Comparison of ENCODE assay signal across 1 cellular context in the genomic region with DNA sequence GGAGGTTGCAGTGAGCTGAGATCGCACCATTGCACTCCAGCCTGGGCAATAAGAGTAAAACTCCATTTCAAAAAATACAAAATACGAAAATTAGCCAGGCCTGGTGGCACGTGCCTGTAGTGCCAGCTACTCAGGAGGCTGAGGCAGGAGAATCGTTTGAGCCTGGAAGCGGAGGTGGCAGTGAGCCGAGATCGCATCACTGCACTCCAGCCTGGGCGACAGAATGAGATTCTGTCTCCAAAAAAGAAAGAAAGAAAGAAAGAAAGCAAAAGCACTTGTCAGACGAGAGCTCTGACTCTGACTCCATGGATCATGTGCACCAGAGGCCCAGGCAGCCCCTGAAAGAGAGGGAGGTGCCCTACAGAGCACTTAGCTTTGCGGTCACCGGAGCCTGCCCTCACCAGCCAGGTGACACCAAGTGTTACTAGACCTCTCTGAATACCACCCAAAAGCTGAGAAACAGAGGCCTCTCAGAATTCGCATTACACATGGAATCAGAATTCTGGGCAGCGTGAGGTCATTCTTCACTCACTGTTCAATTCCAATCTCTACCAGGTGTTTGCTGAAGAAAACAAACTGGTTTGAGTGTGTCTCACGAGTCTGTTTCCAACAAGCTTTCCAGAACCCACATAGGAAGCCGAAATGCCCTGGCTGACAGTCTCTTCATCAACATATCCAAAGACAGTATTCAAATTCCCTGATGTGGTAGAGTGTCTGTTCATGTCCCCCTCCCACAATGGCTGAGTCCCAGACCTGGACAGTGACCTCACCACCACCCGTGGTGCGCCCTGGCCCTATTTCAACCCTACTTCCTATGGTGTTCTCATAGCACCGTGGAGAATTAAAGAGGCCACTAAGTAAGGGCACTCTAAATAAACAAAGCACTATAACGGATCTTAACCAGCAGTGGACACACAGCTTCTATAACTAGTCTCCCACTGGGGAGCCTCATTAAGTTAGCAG.
TF ChIP-seq lines count a peak whose summit lies in the region.

No MANE protein-coding gene starts in this region.

TF ChIP-seq in HEK293, 187 proteins besides CTCF, POLR2A, EP300 and RAD21 (continued from another document):
- TF ChIP-seq, protein P1, sequence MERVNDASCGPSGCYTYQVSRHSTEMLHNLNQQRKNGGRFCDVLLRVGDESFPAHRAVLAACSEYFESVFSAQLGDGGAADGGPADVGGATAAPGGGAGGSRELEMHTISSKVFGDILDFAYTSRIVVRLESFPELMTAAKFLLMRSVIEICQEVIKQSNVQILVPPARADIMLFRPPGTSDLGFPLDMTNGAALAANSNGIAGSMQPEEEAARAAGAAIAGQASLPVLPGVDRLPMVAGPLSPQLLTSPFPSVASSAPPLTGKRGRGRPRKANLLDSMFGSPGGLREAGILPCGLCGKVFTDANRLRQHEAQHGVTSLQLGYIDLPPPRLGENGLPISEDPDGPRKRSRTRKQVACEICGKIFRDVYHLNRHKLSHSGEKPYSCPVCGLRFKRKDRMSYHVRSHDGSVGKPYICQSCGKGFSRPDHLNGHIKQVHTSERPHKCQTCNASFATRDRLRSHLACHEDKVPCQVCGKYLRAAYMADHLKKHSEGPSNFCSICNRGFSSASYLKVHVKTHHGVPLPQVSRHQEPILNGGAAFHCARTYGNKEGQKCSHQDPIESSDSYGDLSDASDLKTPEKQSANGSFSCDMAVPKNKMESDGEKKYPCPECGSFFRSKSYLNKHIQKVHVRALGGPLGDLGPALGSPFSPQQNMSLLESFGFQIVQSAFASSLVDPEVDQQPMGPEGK (tag by site-specific recombination; IDR thresholded peaks at IDR 0.05) = 0 out of 2 replicates have a peak, but pooled peaks have one; percentile 31
- TF ChIP-seq, protein P2, sequence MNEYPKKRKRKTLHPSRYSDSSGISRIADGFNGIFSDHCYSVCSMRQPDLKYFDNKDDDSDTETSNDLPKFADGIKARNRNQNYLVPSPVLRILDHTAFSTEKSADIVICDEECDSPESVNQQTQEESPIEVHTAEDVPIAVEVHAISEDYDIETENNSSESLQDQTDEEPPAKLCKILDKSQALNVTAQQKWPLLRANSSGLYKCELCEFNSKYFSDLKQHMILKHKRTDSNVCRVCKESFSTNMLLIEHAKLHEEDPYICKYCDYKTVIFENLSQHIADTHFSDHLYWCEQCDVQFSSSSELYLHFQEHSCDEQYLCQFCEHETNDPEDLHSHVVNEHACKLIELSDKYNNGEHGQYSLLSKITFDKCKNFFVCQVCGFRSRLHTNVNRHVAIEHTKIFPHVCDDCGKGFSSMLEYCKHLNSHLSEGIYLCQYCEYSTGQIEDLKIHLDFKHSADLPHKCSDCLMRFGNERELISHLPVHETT (tag by site-specific recombination; IDR thresholded peaks at IDR 0.05) = 0 out of 2 replicates have a peak, but pooled peaks have one; percentile 45
- TF ChIP-seq ZNF311 (tag by site-specific recombination; IDR thresholded peaks at IDR 0.05; ENCODE audit: borderline replicate concordance) (no peak), HOXC10 (CRISPR knock-in tag; IDR thresholded peaks at IDR 0.05) (no peak), ZNF24 (tag by site-specific recombination; IDR thresholded peaks at IDR 0.05) (peak; percentile 60; the same call in 1 of the 2 replicates), ZEB2 (tag by site-specific recombination; IDR thresholded peaks at IDR 0.05) (peak; percentile 52), ZNF366 (tag by site-specific recombination; conservative IDR thresholded peaks at IDR 0.05) (0 out of 2 replicates have a peak, but pooled peaks have one; percentile 38), GLIS1 (tag by site-specific recombination; IDR thresholded peaks at IDR 0.05) (peak; percentile 61), ZNF843 (tag by site-specific recombination; IDR thresholded peaks at IDR 0.05) (no peak), ZNF692 (tag by site-specific recombination; IDR thresholded peaks at IDR 0.05) (peak; percentile 29; the same call in 1 of the 2 replicates), ZNF416 (tag by site-specific recombination; IDR thresholded peaks at IDR 0.05) (no peak), ZNF48 (tag by site-specific recombination; IDR thresholded peaks at IDR 0.05) (no peak), ZFP69B (tag by site-specific recombination; IDR thresholded peaks at IDR 0.05) (0 out of 2 replicates have a peak, but pooled peaks have one; percentile 15), ZBTB49 (tag by site-specific recombination; IDR thresholded peaks at IDR 0.05; ENCODE audit: low read depth) (no peak), ZNF501 (tag by site-specific recombination; IDR thresholded peaks at IDR 0.05) (no peak), HOXD13 (CRISPR knock-in tag; IDR thresholded peaks at IDR 0.05; ENCODE audit: borderline replicate concordance) (no peak), OSR2 (tag by site-specific recombination; IDR thresholded peaks at IDR 0.05) (0 out of 2 replicates have a peak, but pooled peaks have one; percentile 16), ZIC2 (tag by site-specific recombination; IDR thresholded peaks at IDR 0.05) (peak; percentile 99), SCRT2 (tag by site-specific recombination; IDR thresholded peaks at IDR 0.05) (no peak), ZNF792 (tag by site-specific recombination; IDR thresholded peaks at IDR 0.05) (no peak), ZNF248 (tag by site-specific recombination; IDR thresholded peaks at IDR 0.05) (no peak), ZNF629 (tag by site-specific recombination; IDR thresholded peaks at IDR 0.05) (peak; percentile 70), YY1 (tag by site-specific recombination; IDR thresholded peaks at IDR 0.05) (no peak), ZNF776 (tag by site-specific recombination; IDR thresholded peaks at IDR 0.05; ENCODE audit: borderline replicate concordance) (no peak), ZNF175 (tag by site-specific recombination; IDR thresholded peaks at IDR 0.05) (no peak), ZNF660 (tag by site-specific recombination; IDR thresholded peaks at IDR 0.05) (0 out of 2 replicates have a peak, but pooled peaks have one; percentile 2), ZNF324 (tag by site-specific recombination; IDR thresholded peaks at IDR 0.05) (0 out of 2 replicates have a peak, but pooled peaks have one; percentile 37)
- TF ChIP-seq, protein P3, sequence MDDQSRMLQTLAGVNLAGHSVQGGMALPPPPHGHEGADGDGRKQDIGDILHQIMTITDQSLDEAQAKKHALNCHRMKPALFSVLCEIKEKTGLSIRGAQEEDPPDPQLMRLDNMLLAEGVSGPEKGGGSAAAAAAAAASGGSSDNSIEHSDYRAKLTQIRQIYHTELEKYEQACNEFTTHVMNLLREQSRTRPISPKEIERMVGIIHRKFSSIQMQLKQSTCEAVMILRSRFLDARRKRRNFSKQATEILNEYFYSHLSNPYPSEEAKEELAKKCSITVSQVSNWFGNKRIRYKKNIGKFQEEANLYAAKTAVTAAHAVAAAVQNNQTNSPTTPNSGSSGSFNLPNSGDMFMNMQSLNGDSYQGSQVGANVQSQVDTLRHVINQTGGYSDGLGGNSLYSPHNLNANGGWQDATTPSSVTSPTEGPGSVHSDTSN (CRISPR knock-in tag; IDR thresholded peaks at IDR 0.05) = no peak
- TF ChIP-seq, protein P4, sequence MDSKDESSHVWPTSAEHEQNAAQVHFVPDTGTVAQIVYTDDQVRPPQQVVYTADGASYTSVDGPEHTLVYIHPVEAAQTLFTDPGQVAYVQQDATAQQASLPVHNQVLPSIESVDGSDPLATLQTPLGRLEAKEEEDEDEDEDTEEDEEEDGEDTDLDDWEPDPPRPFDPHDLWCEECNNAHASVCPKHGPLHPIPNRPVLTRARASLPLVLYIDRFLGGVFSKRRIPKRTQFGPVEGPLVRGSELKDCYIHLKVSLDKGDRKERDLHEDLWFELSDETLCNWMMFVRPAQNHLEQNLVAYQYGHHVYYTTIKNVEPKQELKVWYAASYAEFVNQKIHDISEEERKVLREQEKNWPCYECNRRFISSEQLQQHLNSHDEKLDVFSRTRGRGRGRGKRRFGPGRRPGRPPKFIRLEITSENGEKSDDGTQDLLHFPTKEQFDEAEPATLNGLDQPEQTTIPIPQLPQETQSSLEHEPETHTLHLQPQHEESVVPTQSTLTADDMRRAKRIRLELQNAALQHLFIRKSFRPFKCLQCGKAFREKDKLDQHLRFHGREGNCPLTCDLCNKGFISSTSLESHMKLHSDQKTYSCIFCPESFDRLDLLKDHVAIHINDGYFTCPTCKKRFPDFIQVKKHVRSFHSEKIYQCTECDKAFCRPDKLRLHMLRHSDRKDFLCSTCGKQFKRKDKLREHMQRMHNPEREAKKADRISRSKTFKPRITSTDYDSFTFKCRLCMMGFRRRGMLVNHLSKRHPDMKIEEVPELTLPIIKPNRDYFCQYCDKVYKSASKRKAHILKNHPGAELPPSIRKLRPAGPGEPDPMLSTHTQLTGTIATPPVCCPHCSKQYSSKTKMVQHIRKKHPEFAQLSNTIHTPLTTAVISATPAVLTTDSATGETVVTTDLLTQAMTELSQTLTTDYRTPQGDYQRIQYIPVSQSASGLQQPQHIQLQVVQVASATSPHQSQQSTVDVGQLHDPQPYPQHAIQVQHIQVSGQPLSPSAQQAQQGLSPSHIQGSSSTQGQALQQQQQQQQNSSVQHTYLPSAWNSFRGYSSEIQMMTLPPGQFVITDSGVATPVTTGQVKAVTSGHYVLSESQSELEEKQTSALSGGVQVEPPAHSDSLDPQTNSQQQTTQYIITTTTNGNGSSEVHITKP (tag by site-specific recombination; IDR thresholded peaks at IDR 0.05) = peak; percentile 81
- TF ChIP-seq, protein P5, sequence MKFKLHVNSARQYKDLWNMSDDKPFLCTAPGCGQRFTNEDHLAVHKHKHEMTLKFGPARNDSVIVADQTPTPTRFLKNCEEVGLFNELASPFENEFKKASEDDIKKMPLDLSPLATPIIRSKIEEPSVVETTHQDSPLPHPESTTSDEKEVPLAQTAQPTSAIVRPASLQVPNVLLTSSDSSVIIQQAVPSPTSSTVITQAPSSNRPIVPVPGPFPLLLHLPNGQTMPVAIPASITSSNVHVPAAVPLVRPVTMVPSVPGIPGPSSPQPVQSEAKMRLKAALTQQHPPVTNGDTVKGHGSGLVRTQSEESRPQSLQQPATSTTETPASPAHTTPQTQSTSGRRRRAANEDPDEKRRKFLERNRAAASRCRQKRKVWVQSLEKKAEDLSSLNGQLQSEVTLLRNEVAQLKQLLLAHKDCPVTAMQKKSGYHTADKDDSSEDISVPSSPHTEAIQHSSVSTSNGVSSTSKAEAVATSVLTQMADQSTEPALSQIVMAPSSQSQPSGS (tag by site-specific recombination; IDR thresholded peaks at IDR 0.05; ENCODE audit: low read depth) = peak; percentile 78
